In genomic region chr13:43116242-43116641, GRCh38 we compare ENCODE assay signal across 25 cellular contexts.
DNase-seq lines count a peak whose midpoint lies in the region; ATAC-seq and TF ChIP-seq lines count a peak whose summit lies in the region.
"Had no signal": no experiment of that assay in that cellular context is flagged by ENCODE, and none has a peak within 500 bp of the region (broad histone marks: within the 10 kb centered on the region; RNA-seq: fewer than 3 reads in every experiment).

No MANE protein-coding gene starts in this region.

- H3K4me3 Mint-ChIP-seq in H9 (no peak overlapping the region), mesothelial cell of epicardium (no peak overlapping the region)
- H3K4me3 Mint-ChIP-seq: activated CD4-positive, alpha-beta memory T cell treated with anti-CD3 and anti-CD28 coated beads for 36 hours; brain; CD8-positive, alpha-beta T cell had no signal

- no peaks in the 10 kb centered on the region for H3K79me1 ChIP-seq in H9 (ENCODE audit: insufficient read depth, low read depth, low read length, poor library complexity, severe bottlenecking)

- no peak overlapping the region for H3K9ac ChIP-seq in H9 (ENCODE audit: extremely low read depth, insufficient read length, low read length)

- no peak overlapping the region for H3K4me3 ChIP-seq in GM06990 (replicated peaks; ENCODE audit: low read depth, low read length)
- no peak overlapping the region for H3K4me3 ChIP-seq in Panc1 (ENCODE audit: low read depth in 2 of 2, low read length in 2 of 2)
- H3K4me3 ChIP-seq: esophagus squamous epithelium, gastrocnemius medialis, lower lobe of right lung, psoas muscle, skin epidermis, vagina had no signal

- H2BK5ac ChIP-seq in H9 (ENCODE audit: insufficient read length, low read length): no peak overlapping the region

- H2BK20ac ChIP-seq in H9 (ENCODE audit: low read depth, low read length, poor library complexity, severe bottlenecking): no peak overlapping the region

- no peaks in the 10 kb centered on the region for H3K27me3 ChIP-seq in GM06990 (replicated peaks; ENCODE audit: control insufficient read depth, insufficient read depth, low read length)
- H3K27me3 ChIP-seq in H9 (ENCODE audit: insufficient read depth, low read length): no peaks in the 10 kb centered on the region
- no peaks in the 10 kb centered on the region for H3K27me3 ChIP-seq in Panc1 (ENCODE audit: control insufficient read depth, insufficient read depth, low read length)
- H3K27me3 ChIP-seq: vagina had no signal

- H4K20me1 ChIP-seq in H9 (ENCODE audit: control insufficient read depth, insufficient read depth, insufficient read length): no peaks in the 10 kb centered on the region

- no peak overlapping the region for H4K8ac ChIP-seq in H9 (replicated peaks; ENCODE audit: insufficient read length, low read depth, low read length)

- no peak overlapping the region for H3K23ac ChIP-seq in H9 (ENCODE audit: insufficient read length, low read depth, low read length)

- no peak overlapping the region for H2AFZ ChIP-seq in H9 (ENCODE audit: low read length)

- H2AK5ac ChIP-seq in H9 (ENCODE audit: insufficient read length, low read length): no peak overlapping the region

- peaks cover 0 to 3% of the 10 kb centered on the region in 2 experiments; a peak in 1 of 4 replicates for H3K4me1 Mint-ChIP-seq in H9
- peaks cover 28% of the 10 kb centered on the region for H3K4me1 Mint-ChIP-seq in mesothelial cell of epicardium

- no peak overlapping the region for H3T11ph ChIP-seq in H9 (ENCODE audit: low read length)

- POLR2A ChIA-PET in Panc1 (lab: Charles Lee): no interaction called here

- no peak overlapping the region for H3K4ac ChIP-seq in H9 (ENCODE audit: low read depth, low read length)

- DNase-seq in GM06990 (ENCODE audit: extremely low read depth, insufficient read length) (no peak), H9 (peak; percentile 42), Panc1 (ENCODE audit: low read depth, low spot score) (no peak), iPS-NIHi7 (ENCODE audit: extremely low spot score) (peak; percentile 38), NCI-H2171 (lab: John Stamatoyannopoulos, UW) (no peak), mesothelial cell of epicardium (ENCODE audit: low spot score in 2 of 2, unreplicated experiment in 2 of 2) (no peak)
- DNase-seq: activated CD4-positive, alpha-beta memory T cell treated with anti-CD3 and anti-CD28 coated beads for 36 hours; activated effector memory CD4-positive, alpha-beta T cell treated with anti-CD3 and anti-CD28 coated beads, Interleukin-2, amount 50 U/mL, for 16 hours; CD8-positive, alpha-beta T cell; DMS153; effector CD8-positive, alpha-beta T cell; esophagus squamous epithelium; gastrocnemius medialis; hippocampal formation; islet precursor cell; lower lobe of right lung; NCI-H1048; NCI-H2081; psoas muscle; stimulated activated CD4-positive, alpha-beta T cell treated with anti-CD3 and anti-CD28 coated beads, Interleukin-1b, Interleukin-23, amount 100 ng/mL, for 48 hours; T-helper 9 cell had no signal

- in situ Hi-C loops in Panc1 (cut with HindIII; ENCODE audit: low pct_unique_long_range_greater_than_20kb, low sequenced_read_pairs): no loop called here

- H3K14ac ChIP-seq in H9 (ENCODE audit: insufficient read depth, low read length): no peak overlapping the region

- ATAC-seq in Panc1: no peak
- ATAC-seq in GM21528 (IDR thresholded peaks at IDR 0.05; ENCODE audit: low FRiP score, unreplicated experiment): no peak
- ATAC-seq: CD8-positive, alpha-beta T cell; gastrocnemius medialis; lower lobe of right lung; psoas muscle had no signal

- intact Hi-C loops in Panc1 (cut with micrococcal nuclease; ENCODE audit: unreplicated experiment): no loop called here

- CTCF ChIA-PET in Panc1 (lab: Charles Lee): no interaction called here

- H2BK12ac ChIP-seq in H9 (ENCODE audit: insufficient read length, low read depth, low read length): no peak overlapping the region

- no peak overlapping the region for H4K91ac ChIP-seq in H9 (ENCODE audit: insufficient read length, low read depth, low read length)

- no peak overlapping the region for H3K56ac ChIP-seq in H9 (ENCODE audit: insufficient read length, low read depth, low read length)

- H3K9me3 ChIP-seq in H9 (ENCODE audit: control insufficient read depth, low read depth, low read length) (no peaks in the 10 kb centered on the region), Panc1 (ENCODE audit: control insufficient read depth, insufficient read depth, low read depth, low read length) (no peaks in the 10 kb centered on the region)
- H3K9me3 ChIP-seq: esophagus squamous epithelium, gastrocnemius medialis, lower lobe of right lung, psoas muscle, vagina had no signal

- H3K36me3 Mint-ChIP-seq in H9 (ENCODE audit: insufficient read depth in 1 of 3, low read depth in 3 of 3) (no peaks in the 10 kb centered on the region; a peak in 1 of 7 replicates), mesothelial cell of epicardium (no peaks in the 10 kb centered on the region)
- H3K36me3 Mint-ChIP-seq: activated CD4-positive, alpha-beta memory T cell treated with anti-CD3 and anti-CD28 coated beads for 36 hours; brain; CD8-positive, alpha-beta T cell had no signal

- H2BK120ac ChIP-seq in H9 (ENCODE audit: low read depth, low read length, poor library complexity, severe bottlenecking): no peak overlapping the region

- H3K27ac Mint-ChIP-seq in H9: no peak overlapping the region
- H3K27ac Mint-ChIP-seq in mesothelial cell of epicardium: no peak overlapping the region
- H3K27ac Mint-ChIP-seq: activated CD4-positive, alpha-beta memory T cell treated with anti-CD3 and anti-CD28 coated beads for 36 hours; brain; CD8-positive, alpha-beta T cell had no signal

- no peaks in the 10 kb centered on the region for H3K9me3 Mint-ChIP-seq in H9
- H3K9me3 Mint-ChIP-seq in mesothelial cell of epicardium: no peaks in the 10 kb centered on the region
- H3K9me3 Mint-ChIP-seq: activated CD4-positive, alpha-beta memory T cell treated with anti-CD3 and anti-CD28 coated beads for 36 hours; brain; CD8-positive, alpha-beta T cell had no signal

- no peak overlapping the region for H3K4me2 ChIP-seq in H9 (ENCODE audit: insufficient read depth, insufficient read length, low read length)

- H3K36me3 ChIP-seq in GM06990 (ENCODE audit: control insufficient read depth, insufficient read depth, low read length): no peaks in the 10 kb centered on the region
- no peaks in the 10 kb centered on the region for H3K36me3 ChIP-seq in Panc1 (ENCODE audit: control insufficient read depth, insufficient read depth, low read length)
- H3K36me3 ChIP-seq: esophagus squamous epithelium, gastrocnemius medialis, lower lobe of right lung, vagina had no signal

- BruUV-seq in Panc1 (replicated peaks; lab: Mats Ljungman, UMichigan): no TSS peak

- no peaks in the 10 kb centered on the region for H3K79me2 ChIP-seq in H9 (ENCODE audit: insufficient read depth, low read length)

- H3K23me2 ChIP-seq in H9 (ENCODE audit: insufficient read length, low read depth, low read length, poor library complexity, severe bottlenecking): no peaks in the 10 kb centered on the region

- H3K4me1 ChIP-seq in H9 (ENCODE audit: insufficient read depth, low read length): no peaks in the 10 kb centered on the region
- H3K4me1 ChIP-seq in Panc1 (ENCODE audit: control insufficient read depth, insufficient read depth, low read length): no peaks in the 10 kb centered on the region
- H3K4me1 ChIP-seq: esophagus squamous epithelium, gastrocnemius medialis, lower lobe of right lung, psoas muscle, vagina had no signal

- TF ChIP-seq CTCF in GM06990 (IDR thresholded peaks at IDR 0.05; ENCODE audit: insufficient read depth, low read length, poor library complexity, severe bottlenecking) (peak; percentile 15), H9 (conservative IDR thresholded peaks at IDR 0.05) (peak; percentile 61), Panc1 (IDR thresholded peaks at IDR 0.05) (0 out of 2 replicates have a peak, but pooled peaks have one; percentile 7), mesothelial cell of epicardium (IDR thresholded peaks at IDR 0.05; ENCODE audit: unreplicated experiment) (no peak)

- WGBS in H9 (ENCODE audit: extremely low coverage, insufficient read length, low lambda C conversion rate): no CpG with 5 or more reads among the region's 7 CpGs

- H3K27me3 Mint-ChIP-seq in H9 (ENCODE audit: low read depth) (no peaks in the 10 kb centered on the region), mesothelial cell of epicardium (ENCODE audit: low read depth) (no peaks in the 10 kb centered on the region)

- H2BK15ac ChIP-seq in H9 (ENCODE audit: low read depth, low read length): no peak overlapping the region

- H3K27ac ChIP-seq in H9 (ENCODE audit: insufficient read length, low read depth, low read length) (no peak overlapping the region), Panc1 (ENCODE audit: low read length) (no peak overlapping the region)
- H3K27ac ChIP-seq: esophagus squamous epithelium, gastrocnemius medialis, lower lobe of right lung, psoas muscle, skin epidermis, vagina had no signal

- no peak overlapping the region for H4K5ac ChIP-seq in H9 (ENCODE audit: insufficient read length, low read depth, low read length)

- no peak overlapping the region for H3K18ac ChIP-seq in H9 (ENCODE audit: insufficient read length, low read depth, low read length)

Comparison
In these comparisons a context has a peak if more than half of its experiments do, and no peak if none do; other contexts are left out.
1. DNase-seq: peak in H9 (single experiment) and iPS-NIHi7 (single experiment); none in GM06990 (single experiment), Panc1 (single experiment), NCI-H2171 (single experiment) and mesothelial cell of epicardium (0 of 2).